In the genomic region with DNA sequence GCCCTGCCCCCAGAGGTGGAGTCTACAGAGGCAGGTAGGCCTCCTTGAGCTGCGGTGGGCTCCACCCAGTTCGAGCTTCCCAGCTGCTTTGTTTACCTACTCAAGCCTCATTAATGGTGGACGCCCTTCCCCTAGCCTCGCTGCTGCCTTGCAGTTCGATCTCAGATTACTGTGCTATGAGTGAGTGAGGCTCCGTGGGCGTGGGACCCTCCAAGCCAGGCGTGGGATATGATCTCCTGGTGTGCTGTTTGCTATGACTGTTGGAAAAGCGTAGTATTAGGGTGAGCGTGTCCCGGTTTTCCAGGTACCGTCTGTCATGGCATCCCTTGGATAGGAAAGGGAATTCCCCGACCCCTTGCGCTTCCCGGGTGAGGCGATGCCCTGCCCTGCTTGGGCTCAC, we compare ENCODE assay signal across 19 cellular contexts. TPM values are rescaled to one million over a fixed set of nuclear protein-coding genes. Genes with fewer than 3 reads are reported as not detected.
"Had no signal": no experiment of that assay in that cellular context is flagged by ENCODE, and none has a peak within 500 bp of the region (broad histone marks: within the 10 kb centered on the region; RNA-seq: fewer than 3 reads in every experiment).

No MANE protein-coding gene starts in this region.

RNA-seq across cellular contexts. Expression of a gene that starts 42.0 kb away (rescaled TPM):
- total RNA-seq: activated naive CD4-positive, alpha-beta T cell treated with anti-CD3 and anti-CD28 coated beads for 36 hours; activated naive CD4-positive, alpha-beta T cell treated with anti-CD3 and anti-CD28 coated beads, Interleukin-2, amount 50 U/mL, for 72 hours; activated naive CD8-positive, alpha-beta T cell treated with anti-CD3 and anti-CD28 coated beads for 36 hours; activated naive CD8-positive, alpha-beta T cell treated with anti-CD3 and anti-CD28 coated beads, Interleukin-2, amount 10 ng/mL, durations not matched to agents 7 days and 5 days; activated T-cell treated with anti-CD3 and anti-CD28 coated beads, Interleukin-2, amount 50 U/mL, for 4 hours; activated T-cell treated with anti-CD3 and anti-CD28 coated beads, Interleukin-2, amount 50 U/mL, for 72 hours; activated T-helper 1 cell treated with anti-CD3 and anti-CD28 coated beads, Interleukin-12 subunit alpha, Interleukin-12 subunit beta, Interleukin-2, Interleukin-4 antibody, amounts not matched to agents 30 ng/mL and 10 ng/mL and 1 ng/mL, durations not matched to agents 14 hours and 24 hours and 36 hours; activated T-helper 17 cell treated with anti-CD3 and anti-CD28 coated beads, Interleukin-2, amount 50 U/mL, for 72 hours; activated T-helper 2 cell treated with anti-CD3 and anti-CD28 coated beads, Interferon-gamma antibody, Interleukin-2, Interleukin-4, amounts not matched to agents 10 μg/mL and 5 μg/mL and 100 μg/mL, durations not matched to agents 14 hours and 24 hours and 36 hours; adrenal gland; aorta; ascending aorta; astrocyte; body of pancreas; breast epithelium; bronchial epithelial cell; cardiac muscle cell; cardiac septum had no signal
- polyA plus RNA-seq: adipose tissue, adrenal gland, aorta, cardiac muscle cell had no signal

RNA-seq across cellular contexts. Expression of a gene that starts 47.0 kb away (rescaled TPM):
- total RNA-seq: activated naive CD4-positive, alpha-beta T cell treated with anti-CD3 and anti-CD28 coated beads for 36 hours; activated naive CD4-positive, alpha-beta T cell treated with anti-CD3 and anti-CD28 coated beads, Interleukin-2, amount 50 U/mL, for 72 hours; activated naive CD8-positive, alpha-beta T cell treated with anti-CD3 and anti-CD28 coated beads for 36 hours; activated naive CD8-positive, alpha-beta T cell treated with anti-CD3 and anti-CD28 coated beads, Interleukin-2, amount 10 ng/mL, durations not matched to agents 7 days and 5 days; activated T-cell treated with anti-CD3 and anti-CD28 coated beads, Interleukin-2, amount 50 U/mL, for 4 hours; activated T-cell treated with anti-CD3 and anti-CD28 coated beads, Interleukin-2, amount 50 U/mL, for 72 hours; activated T-helper 1 cell treated with anti-CD3 and anti-CD28 coated beads, Interleukin-12 subunit alpha, Interleukin-12 subunit beta, Interleukin-2, Interleukin-4 antibody, amounts not matched to agents 30 ng/mL and 10 ng/mL and 1 ng/mL, durations not matched to agents 14 hours and 24 hours and 36 hours; activated T-helper 17 cell treated with anti-CD3 and anti-CD28 coated beads, Interleukin-2, amount 50 U/mL, for 72 hours; activated T-helper 2 cell treated with anti-CD3 and anti-CD28 coated beads, Interferon-gamma antibody, Interleukin-2, Interleukin-4, amounts not matched to agents 10 μg/mL and 5 μg/mL and 100 μg/mL, durations not matched to agents 14 hours and 24 hours and 36 hours; adrenal gland; aorta; ascending aorta; astrocyte; body of pancreas; breast epithelium; bronchial epithelial cell; cardiac muscle cell; cardiac septum had no signal
- polyA plus RNA-seq: adipose tissue, adrenal gland, aorta, cardiac muscle cell had no signal
